Comparison of ENCODE assay signal across 1 cellular context in the genomic region with DNA sequence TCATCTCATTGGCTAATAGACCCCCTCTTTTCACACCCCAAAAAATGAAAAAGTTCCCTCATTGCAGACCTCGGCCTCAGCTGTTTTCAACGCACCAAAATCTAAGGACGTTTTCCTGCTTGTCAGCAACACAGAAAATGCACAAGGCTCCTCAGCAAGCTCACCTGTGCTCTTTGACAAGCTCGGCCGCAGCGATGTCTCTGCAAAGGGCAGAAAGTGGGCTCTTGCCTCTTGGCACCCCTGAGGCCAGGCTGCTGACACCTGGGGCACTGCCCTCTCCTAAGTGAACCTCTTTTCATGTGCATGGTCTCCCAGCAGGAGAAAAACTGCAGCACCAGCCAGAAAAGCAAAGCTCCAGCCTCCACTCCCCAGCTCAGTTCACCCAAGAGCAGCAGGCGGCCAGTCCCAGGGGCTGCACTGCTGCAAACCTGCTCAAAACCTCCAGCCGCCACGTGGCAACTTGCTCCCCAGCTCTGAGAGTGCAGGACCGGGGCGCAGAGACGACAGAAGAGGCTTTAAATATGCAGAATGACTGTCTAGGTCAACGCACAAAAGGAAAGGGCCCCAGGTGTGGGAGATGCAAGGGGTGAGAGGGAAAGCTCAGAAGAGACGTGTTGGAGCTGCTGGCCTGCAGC.
TF ChIP-seq lines count a peak whose summit lies in the region.

No MANE protein-coding gene starts in this region.

TF ChIP-seq in IMR-90, 13 proteins besides CTCF, POLR2A, EP300 and RAD21:
- no peak for TF ChIP-seq CEBPB (IDR thresholded peaks at IDR 0.05; ENCODE audit: low read depth, low read length)
TF ChIP-seq in IMR-90: peak in this region for 0.
